ENCODE assay signal across 1 cellular context in genomic region chr12:131941987-131942341, GRCh38.
A peak's percentile ranks its signal among the peaks of the same experiment; 100 is the strongest.
TF ChIP-seq lines count a peak whose summit lies in the region.

No MANE protein-coding gene starts in this region.

TF ChIP-seq in K562, 482 proteins besides CTCF, POLR2A, EP300 and RAD21:
- TF ChIP-seq GATA2 (CRISPR knock-in tag; IDR thresholded peaks at IDR 0.05) (no peak), ZBTB33 (CRISPR knock-in tag; IDR thresholded peaks at IDR 0.05) (0 out of 2 replicates have a peak, but pooled peaks have one; percentile 12)
